ENCODE assay signal across 8 cellular contexts in genomic region chr7:45111298-45112223, GRCh38. TPM values are rescaled to one million over a fixed set of nuclear protein-coding genes. Genes with fewer than 3 reads are reported as not detected.
DNase-seq lines count a peak whose midpoint lies in the region; TF ChIP-seq lines count a peak whose summit lies in the region.

TSS of gene TBRG4 (minus strand) at chr7:45111697. CDS start at chr7:45109237, 2,460 bp downstream.

- TF ChIP-seq EP300 in neural cell (conservative IDR thresholded peaks at IDR 0.05; ENCODE audit: poor library complexity, severe bottlenecking) (peak; percentile 81), stomach (IDR thresholded peaks at IDR 0.05) (peak; percentile 9)

- H2AFZ ChIP-seq in MM.1S (ENCODE audit: low read length) (peak within 1 kb of the TSS; percentile 75), neural cell (ENCODE audit: low read depth, low read length) (peak within 1 kb of the TSS; percentile 46)

- H3K27me3 ChIP-seq in MM.1S (replicated peaks; ENCODE audit: insufficient read depth, low read length) = no peaks in the 10 kb centered on the region
- no peaks in the 10 kb centered on the region for H3K27me3 ChIP-seq in neural cell (ENCODE audit: insufficient read depth, low read depth, low read length)
- no peaks in the 10 kb centered on the region for H3K27me3 ChIP-seq in stomach

- intact Hi-C loops in stomach (cut with DNase I; ENCODE audit: low total_unique reads) = no loop called here

- H3F3A ChIP-seq in MM.1S (ENCODE audit: insufficient read depth, low read length) (peaks cover 9% of the 10 kb centered on the region), neural cell (ENCODE audit: insufficient read depth, low read length, poor library complexity, severe bottlenecking) (no peaks in the 10 kb centered on the region)

- H3K9me2 ChIP-seq in MM.1S (replicated peaks; ENCODE audit: insufficient read depth, low read length) (no peaks in the 10 kb centered on the region), neural cell (ENCODE audit: insufficient read depth, low read length) (no peaks in the 10 kb centered on the region)

- H3K4me2 ChIP-seq in MM.1S (ENCODE audit: low read depth, low read length) (peak within 1 kb of the TSS; percentile 52; the same call in 1 of the 2 replicates), neural cell (ENCODE audit: low read length) (peak within 1 kb of the TSS; percentile 70)

- WGBS in stomach, 5 donors = 0 to 1% (median 0%) methylated on average over 55 to 64 of the region's 64 CpGs

- TF ChIP-seq CTCF in MM.1S (IDR thresholded peaks at IDR 0.05; ENCODE audit: low read length) (peak; percentile 44), fibroblast of villous mesenchyme (IDR thresholded peaks at IDR 0.05; ENCODE audit: insufficient read depth, low read depth, low read length) (peak; percentile 34), neural cell (IDR thresholded peaks at IDR 0.05; ENCODE audit: poor library complexity, severe bottlenecking) (peak; percentile 82), stomach (IDR thresholded peaks at IDR 0.05) (peak in 2 of 7 experiments; percentile 5 to 32)

- H3K27ac ChIP-seq in MM.1S (ENCODE audit: low read length) = peak within 1 kb of the TSS; percentile 87
- peak within 1 kb of the TSS; percentile 96 for H3K27ac ChIP-seq in neural cell (ENCODE audit: low read length)
- H3K27ac ChIP-seq in stomach = peak within 1 kb of the TSS; percentile 90 to 97 (median 94)

- peak; percentile 89 for DNase-seq in GF-D8 (lab: John Stamatoyannopoulos, UW)
- peak; percentile 92 for DNase-seq in HCEC 1CT
- DNase-seq in MM.1S = peak; percentile 97
- DNase-seq in SIG-M5 (lab: John Stamatoyannopoulos, UW) = peak; percentile 74
- peak; percentile 91 for DNase-seq in activated gamma-delta T cell treated with Interleukin-2 at 50 U/mL for 16 hours
- peak; percentile 94 for DNase-seq in fibroblast of villous mesenchyme (ENCODE audit: low read depth)
- DNase-seq in stomach = peak; percentile 96

- H3K9me3 ChIP-seq in MM.1S (replicated peaks; ENCODE audit: insufficient read depth, low read length) (no peaks in the 10 kb centered on the region), neural cell (ENCODE audit: low read length) (no peaks in the 10 kb centered on the region), stomach (no peaks in the 10 kb centered on the region)

- peaks cover 49% of the 10 kb centered on the region for H3K79me2 ChIP-seq in MM.1S (ENCODE audit: low read length)
- peaks cover 32% of the 10 kb centered on the region for H3K79me2 ChIP-seq in neural cell (replicated peaks; ENCODE audit: insufficient read depth, low read length)

- H3K9ac ChIP-seq in MM.1S (ENCODE audit: low read length) (peak within 1 kb of the TSS; percentile 95), neural cell (ENCODE audit: low read length) (peak within 1 kb of the TSS; percentile 76)

- H3K4me3 ChIP-seq in MM.1S (ENCODE audit: low read length) (peak within 1 kb of the TSS; percentile 94), fibroblast of villous mesenchyme (ENCODE audit: low read depth, low read length) (peak within 1 kb of the TSS; percentile 89), neural cell (ENCODE audit: low read length) (peak within 1 kb of the TSS; percentile 99), stomach (peak within 1 kb of the TSS; percentile 78 to 94 (median 83))

- TF ChIP-seq RAD21 in neural cell (conservative IDR thresholded peaks at IDR 0.05) = peak; percentile 75

- peak in 1 of 4 donors; percentile 93 for TF ChIP-seq POLR2A in stomach (IDR thresholded peaks at IDR 0.05)

- H4K20me1 ChIP-seq in MM.1S (ENCODE audit: insufficient read depth, low read length) = no peaks in the 10 kb centered on the region
- no peaks in the 10 kb centered on the region for H4K20me1 ChIP-seq in neural cell (ENCODE audit: insufficient read depth)

- H3K36me3 ChIP-seq in MM.1S (replicated peaks; ENCODE audit: insufficient read depth, low read length) = no peaks in the 10 kb centered on the region
- peaks cover 7% of the 10 kb centered on the region for H3K36me3 ChIP-seq in neural cell (ENCODE audit: insufficient read depth, low read length)
- peaks cover 23 to 29% (median 28%) of the 10 kb centered on the region in 4 donors for H3K36me3 ChIP-seq in stomach

- H3K4me1 ChIP-seq in MM.1S (ENCODE audit: low read length) (no peaks in the 10 kb centered on the region), stomach (peaks cover 18 to 54% (median 49%) of the 10 kb centered on the region in 4 donors)

TF ChIP-seq in neural cell, 6 proteins besides CTCF, POLR2A, EP300 and RAD21:
- peak; percentile 76 for TF ChIP-seq SMC3 (conservative IDR thresholded peaks at IDR 0.05; ENCODE audit: poor library complexity)
- peak; percentile 99 for TF ChIP-seq MXI1 (conservative IDR thresholded peaks at IDR 0.05; ENCODE audit: poor library complexity, severe bottlenecking)
- TF ChIP-seq POLR2AphosphoS5 (IDR thresholded peaks at IDR 0.05) = peak; percentile 99
- peak; percentile 88 for TF ChIP-seq REST (IDR thresholded peaks at IDR 0.05; ENCODE audit: borderline replicate concordance)
- TF ChIP-seq EZH2 (IDR thresholded peaks at IDR 0.05; ENCODE audit: borderline replicate concordance, insufficient read depth, low read length, poor library complexity, severe bottlenecking) = no peak
- peak; percentile 87 for TF ChIP-seq TAF1 (IDR thresholded peaks at IDR 0.05; ENCODE audit: low read depth)

RNA-seq across cellular contexts. Expression of gene TBRG4, which starts in this region (rescaled TPM):
- 69.6 and 80.7 TPM in 2 replicates for total RNA-seq in fibroblast of villous mesenchyme
- polyA plus RNA-seq in neural cell = 52.8 and 75.3 TPM in 2 replicates
- polyA minus RNA-seq in neural cell = 36.2 and 49.7 TPM in 2 replicates
- total RNA-seq in stomach = 100 to 1,000 TPM in 2 of 5 donors, 10 to 100 TPM in 3; 40.8 to 219 (median 79.5) TPM
- polyA plus RNA-seq in stomach = 10 to 100 TPM; 31.2 to 45.2 (median 32.2) TPM

Comparison
In these comparisons a context has a peak if more than half of its experiments do, and no peak if none do; other contexts are left out.
1. Peak in every context shown above with its lines: DNase-seq, H3K4me3 ChIP-seq and H3K27ac ChIP-seq.